Comparison of ENCODE assay signal across 1 cellular context in the genomic region with DNA sequence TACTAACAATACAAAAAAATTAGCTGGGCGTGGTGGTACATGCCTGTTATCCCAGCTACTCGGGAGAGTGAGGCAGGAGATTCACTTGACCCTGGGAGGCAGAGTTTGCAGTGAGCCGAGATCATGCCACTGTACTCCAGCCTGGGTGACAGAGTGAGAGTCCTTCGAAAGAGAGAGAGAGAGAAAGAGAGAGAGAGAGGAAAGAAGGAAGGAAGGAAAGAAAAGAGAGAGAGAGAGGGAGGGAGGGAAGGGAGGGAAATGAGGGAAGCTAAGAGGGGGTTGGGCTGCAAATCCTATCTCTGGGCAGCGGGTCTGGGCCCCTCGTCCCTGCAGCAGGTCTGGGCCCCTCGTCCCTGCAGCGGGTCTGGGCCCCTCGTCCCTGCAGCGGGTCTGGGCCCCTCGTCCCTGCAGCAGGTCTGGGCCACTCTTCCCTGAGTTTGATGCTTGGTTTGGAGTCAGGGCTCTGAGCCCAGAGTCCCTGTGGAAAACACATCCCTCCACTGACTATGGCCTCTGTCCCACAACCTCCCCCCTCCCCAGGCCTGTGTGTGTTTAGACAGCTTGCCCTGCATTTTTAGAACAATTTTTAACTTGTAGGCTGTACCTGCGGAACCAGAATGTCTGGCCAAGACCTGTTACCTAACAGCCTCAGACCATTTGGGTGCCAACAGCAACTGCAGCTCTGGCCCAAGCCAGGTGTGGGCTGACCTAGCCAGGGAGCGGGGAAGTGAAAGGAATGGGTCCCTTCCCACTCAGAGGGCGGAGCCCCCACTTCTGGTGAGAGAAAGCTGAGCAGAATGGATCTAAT.
TF ChIP-seq lines count a peak whose summit lies in the region.

No MANE protein-coding gene starts in this region.

TF ChIP-seq in K562, 482 proteins besides CTCF, POLR2A, EP300 and RAD21 (continued from another document and continues in another):
- no peak for TF ChIP-seq RBM25 (IDR thresholded peaks at IDR 0.05; ENCODE audit: low read depth, low read length, severe bottlenecking)
- TF ChIP-seq, protein P1, sequence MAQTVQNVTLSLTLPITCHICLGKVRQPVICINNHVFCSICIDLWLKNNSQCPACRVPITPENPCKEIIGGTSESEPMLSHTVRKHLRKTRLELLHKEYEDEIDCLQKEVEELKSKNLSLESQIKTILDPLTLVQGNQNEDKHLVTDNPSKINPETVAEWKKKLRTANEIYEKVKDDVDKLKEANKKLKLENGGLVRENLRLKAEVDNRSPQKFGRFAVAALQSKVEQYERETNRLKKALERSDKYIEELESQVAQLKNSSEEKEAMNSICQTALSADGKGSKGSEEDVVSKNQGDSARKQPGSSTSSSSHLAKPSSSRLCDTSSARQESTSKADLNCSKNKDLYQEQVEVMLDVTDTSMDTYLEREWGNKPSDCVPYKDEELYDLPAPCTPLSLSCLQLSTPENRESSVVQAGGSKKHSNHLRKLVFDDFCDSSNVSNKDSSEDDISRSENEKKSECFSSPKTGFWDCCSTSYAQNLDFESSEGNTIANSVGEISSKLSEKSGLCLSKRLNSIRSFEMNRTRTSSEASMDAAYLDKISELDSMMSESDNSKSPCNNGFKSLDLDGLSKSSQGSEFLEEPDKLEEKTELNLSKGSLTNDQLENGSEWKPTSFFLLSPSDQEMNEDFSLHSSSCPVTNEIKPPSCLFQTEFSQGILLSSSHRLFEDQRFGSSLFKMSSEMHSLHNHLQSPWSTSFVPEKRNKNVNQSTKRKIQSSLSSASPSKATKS (CRISPR knock-in tag; IDR thresholded peaks at IDR 0.05) = no peak
- TF ChIP-seq BRD9 (IDR thresholded peaks at IDR 0.05; ENCODE audit: low read depth, partially characterized antibody) = peak; percentile 23
- no peak; the same call in 1 of the 2 replicates for TF ChIP-seq GATAD2B (IDR thresholded peaks at IDR 0.05; ENCODE audit: borderline replicate concordance)
- TF ChIP-seq NCOA2 (IDR thresholded peaks at IDR 0.05; ENCODE audit: partially characterized antibody in 2 of 2) = no peak
- TF ChIP-seq, protein P2, sequence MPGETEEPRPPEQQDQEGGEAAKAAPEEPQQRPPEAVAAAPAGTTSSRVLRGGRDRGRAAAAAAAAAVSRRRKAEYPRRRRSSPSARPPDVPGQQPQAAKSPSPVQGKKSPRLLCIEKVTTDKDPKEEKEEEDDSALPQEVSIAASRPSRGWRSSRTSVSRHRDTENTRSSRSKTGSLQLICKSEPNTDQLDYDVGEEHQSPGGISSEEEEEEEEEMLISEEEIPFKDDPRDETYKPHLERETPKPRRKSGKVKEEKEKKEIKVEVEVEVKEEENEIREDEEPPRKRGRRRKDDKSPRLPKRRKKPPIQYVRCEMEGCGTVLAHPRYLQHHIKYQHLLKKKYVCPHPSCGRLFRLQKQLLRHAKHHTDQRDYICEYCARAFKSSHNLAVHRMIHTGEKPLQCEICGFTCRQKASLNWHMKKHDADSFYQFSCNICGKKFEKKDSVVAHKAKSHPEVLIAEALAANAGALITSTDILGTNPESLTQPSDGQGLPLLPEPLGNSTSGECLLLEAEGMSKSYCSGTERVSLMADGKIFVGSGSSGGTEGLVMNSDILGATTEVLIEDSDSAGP (CRISPR knock-in tag; IDR thresholded peaks at IDR 0.05) = no peak
- TF ChIP-seq, protein P3, sequence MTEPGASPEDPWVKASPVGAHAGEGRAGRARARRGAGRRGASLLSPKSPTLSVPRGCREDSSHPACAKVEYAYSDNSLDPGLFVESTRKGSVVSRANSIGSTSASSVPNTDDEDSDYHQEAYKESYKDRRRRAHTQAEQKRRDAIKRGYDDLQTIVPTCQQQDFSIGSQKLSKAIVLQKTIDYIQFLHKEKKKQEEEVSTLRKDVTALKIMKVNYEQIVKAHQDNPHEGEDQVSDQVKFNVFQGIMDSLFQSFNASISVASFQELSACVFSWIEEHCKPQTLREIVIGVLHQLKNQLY (CRISPR knock-in tag; conservative IDR thresholded peaks at IDR 0.05) = no peak
- no peak for TF ChIP-seq GTF2F1 (IDR thresholded peaks at IDR 0.05; ENCODE audit: low read depth, low read length)
- TF ChIP-seq, protein P4, sequence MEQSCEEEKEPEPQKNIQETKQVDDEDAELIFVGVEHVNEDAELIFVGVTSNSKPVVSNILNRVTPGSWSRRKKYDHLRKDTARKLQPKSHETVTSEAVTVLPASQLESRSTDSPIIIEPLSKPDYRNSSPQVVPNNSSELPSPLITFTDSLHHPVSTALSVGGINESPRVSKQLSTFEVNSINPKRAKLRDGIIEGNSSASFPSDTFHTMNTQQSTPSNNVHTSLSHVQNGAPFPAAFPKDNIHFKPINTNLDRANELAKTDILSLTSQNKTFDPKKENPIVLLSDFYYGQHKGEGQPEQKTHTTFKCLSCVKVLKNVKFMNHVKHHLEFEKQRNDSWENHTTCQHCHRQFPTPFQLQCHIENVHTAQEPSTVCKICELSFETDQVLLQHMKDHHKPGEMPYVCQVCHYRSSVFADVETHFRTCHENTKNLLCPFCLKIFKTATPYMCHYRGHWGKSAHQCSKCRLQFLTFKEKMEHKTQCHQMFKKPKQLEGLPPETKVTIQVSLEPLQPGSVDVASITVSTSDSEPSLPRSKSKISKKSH (CRISPR knock-in tag; IDR thresholded peaks at IDR 0.05) = no peak
- no peak for TF ChIP-seq CEBPB (tag; IDR thresholded peaks at IDR 0.05)
- no peak for TF ChIP-seq MIER1 (IDR thresholded peaks at IDR 0.05; ENCODE audit: low read depth)
- TF ChIP-seq POLR2G (IDR thresholded peaks at IDR 0.05; ENCODE audit: low read depth, low read length) = peak; percentile 62; the same call in 1 of the 2 replicates
- no peak; the same call in 1 of the 2 replicates for TF ChIP-seq GATA2 (CRISPR knock-in tag; IDR thresholded peaks at IDR 0.05)
- no peak for TF ChIP-seq NUFIP1 (IDR thresholded peaks at IDR 0.05; ENCODE audit: partially characterized antibody)
- peak; percentile 5 to 33; a peak in 1 of 4 replicates for TF ChIP-seq TRIM24 (IDR thresholded peaks at IDR 0.05)
- no peak for TF ChIP-seq ARHGAP35 (IDR thresholded peaks at IDR 0.05; ENCODE audit: partially characterized antibody)
- no peak for TF ChIP-seq ZNF165 (CRISPR knock-in tag; IDR thresholded peaks at IDR 0.05; ENCODE audit: borderline replicate concordance)
- 0 out of 4 replicates have a peak, but pooled peaks of 1 of the 2 experiments have one; percentile 39 for TF ChIP-seq FOXA3 (CRISPR knock-in tag; conservative IDR thresholded peaks at IDR 0.05 in 1 of 2, IDR thresholded peaks at IDR 0.05 in 1 of 2)
- no peak for TF ChIP-seq ZNF699 (CRISPR knock-in tag; IDR thresholded peaks at IDR 0.05; ENCODE audit: insufficient replicate concordance)
- TF ChIP-seq, protein P5, sequence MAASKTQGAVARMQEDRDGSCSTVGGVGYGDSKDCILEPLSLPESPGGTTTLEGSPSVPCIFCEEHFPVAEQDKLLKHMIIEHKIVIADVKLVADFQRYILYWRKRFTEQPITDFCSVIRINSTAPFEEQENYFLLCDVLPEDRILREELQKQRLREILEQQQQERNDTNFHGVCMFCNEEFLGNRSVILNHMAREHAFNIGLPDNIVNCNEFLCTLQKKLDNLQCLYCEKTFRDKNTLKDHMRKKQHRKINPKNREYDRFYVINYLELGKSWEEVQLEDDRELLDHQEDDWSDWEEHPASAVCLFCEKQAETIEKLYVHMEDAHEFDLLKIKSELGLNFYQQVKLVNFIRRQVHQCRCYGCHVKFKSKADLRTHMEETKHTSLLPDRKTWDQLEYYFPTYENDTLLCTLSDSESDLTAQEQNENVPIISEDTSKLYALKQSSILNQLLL (CRISPR knock-in tag; IDR thresholded peaks at IDR 0.05; ENCODE audit: borderline replicate concordance) = no peak
- TF ChIP-seq, protein P6, sequence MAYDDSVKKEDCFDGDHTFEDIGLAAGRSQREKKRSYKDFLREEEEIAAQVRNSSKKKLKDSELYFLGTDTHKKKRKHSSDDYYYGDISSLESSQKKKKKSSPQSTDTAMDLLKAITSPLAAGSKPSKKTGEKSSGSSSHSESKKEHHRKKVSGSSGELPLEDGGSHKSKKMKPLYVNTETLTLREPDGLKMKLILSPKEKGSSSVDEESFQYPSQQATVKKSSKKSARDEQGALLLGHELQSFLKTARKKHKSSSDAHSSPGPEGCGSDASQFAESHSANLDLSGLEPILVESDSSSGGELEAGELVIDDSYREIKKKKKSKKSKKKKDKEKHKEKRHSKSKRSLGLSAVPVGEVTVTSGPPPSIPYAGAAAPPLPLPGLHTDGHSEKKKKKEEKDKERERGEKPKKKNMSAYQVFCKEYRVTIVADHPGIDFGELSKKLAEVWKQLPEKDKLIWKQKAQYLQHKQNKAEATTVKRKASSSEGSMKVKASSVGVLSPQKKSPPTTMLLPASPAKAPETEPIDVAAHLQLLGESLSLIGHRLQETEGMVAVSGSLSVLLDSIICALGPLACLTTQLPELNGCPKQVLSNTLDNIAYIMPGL (CRISPR knock-in tag; IDR thresholded peaks at IDR 0.05) = no peak
- TF ChIP-seq, protein P7, sequence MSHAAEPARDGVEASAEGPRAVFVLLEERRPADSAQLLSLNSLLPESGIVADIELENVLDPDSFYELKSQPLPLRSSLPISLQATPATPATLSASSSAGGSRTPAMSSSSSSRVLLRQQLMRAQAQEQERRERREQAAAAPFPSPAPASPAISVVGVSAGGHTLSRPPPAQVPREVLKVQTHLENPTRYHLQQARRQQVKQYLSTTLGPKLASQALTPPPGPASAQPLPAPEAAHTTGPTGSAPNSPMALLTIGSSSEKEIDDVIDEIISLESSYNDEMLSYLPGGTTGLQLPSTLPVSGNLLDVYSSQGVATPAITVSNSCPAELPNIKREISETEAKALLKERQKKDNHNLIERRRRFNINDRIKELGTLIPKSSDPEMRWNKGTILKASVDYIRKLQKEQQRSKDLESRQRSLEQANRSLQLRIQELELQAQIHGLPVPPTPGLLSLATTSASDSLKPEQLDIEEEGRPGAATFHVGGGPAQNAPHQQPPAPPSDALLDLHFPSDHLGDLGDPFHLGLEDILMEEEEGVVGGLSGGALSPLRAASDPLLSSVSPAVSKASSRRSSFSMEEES (CRISPR knock-in tag; IDR thresholded peaks at IDR 0.05) = no peak
- TF ChIP-seq TEAD2 (tag; IDR thresholded peaks at IDR 0.05) = no peak
- TF ChIP-seq YY1 (IDR thresholded peaks at IDR 0.05; ENCODE audit: borderline replicate concordance in 1 of 3, control insufficient read depth in 1 of 3, extremely low read depth in 1 of 3, insufficient read depth in 3 of 3, insufficient read length in 1 of 3, insufficient replicate concordance in 2 of 3, low read depth in 1 of 3, low read length in 2 of 3) = no peak
- TF ChIP-seq TCF7L2 (IDR thresholded peaks at IDR 0.05; ENCODE audit: low read depth, low read length) = no peak
- no peak for TF ChIP-seq NFIC (IDR thresholded peaks at IDR 0.05)
- no peak for TF ChIP-seq MCM5 (IDR thresholded peaks at IDR 0.05; ENCODE audit: low read depth)
- TF ChIP-seq, protein P8, sequence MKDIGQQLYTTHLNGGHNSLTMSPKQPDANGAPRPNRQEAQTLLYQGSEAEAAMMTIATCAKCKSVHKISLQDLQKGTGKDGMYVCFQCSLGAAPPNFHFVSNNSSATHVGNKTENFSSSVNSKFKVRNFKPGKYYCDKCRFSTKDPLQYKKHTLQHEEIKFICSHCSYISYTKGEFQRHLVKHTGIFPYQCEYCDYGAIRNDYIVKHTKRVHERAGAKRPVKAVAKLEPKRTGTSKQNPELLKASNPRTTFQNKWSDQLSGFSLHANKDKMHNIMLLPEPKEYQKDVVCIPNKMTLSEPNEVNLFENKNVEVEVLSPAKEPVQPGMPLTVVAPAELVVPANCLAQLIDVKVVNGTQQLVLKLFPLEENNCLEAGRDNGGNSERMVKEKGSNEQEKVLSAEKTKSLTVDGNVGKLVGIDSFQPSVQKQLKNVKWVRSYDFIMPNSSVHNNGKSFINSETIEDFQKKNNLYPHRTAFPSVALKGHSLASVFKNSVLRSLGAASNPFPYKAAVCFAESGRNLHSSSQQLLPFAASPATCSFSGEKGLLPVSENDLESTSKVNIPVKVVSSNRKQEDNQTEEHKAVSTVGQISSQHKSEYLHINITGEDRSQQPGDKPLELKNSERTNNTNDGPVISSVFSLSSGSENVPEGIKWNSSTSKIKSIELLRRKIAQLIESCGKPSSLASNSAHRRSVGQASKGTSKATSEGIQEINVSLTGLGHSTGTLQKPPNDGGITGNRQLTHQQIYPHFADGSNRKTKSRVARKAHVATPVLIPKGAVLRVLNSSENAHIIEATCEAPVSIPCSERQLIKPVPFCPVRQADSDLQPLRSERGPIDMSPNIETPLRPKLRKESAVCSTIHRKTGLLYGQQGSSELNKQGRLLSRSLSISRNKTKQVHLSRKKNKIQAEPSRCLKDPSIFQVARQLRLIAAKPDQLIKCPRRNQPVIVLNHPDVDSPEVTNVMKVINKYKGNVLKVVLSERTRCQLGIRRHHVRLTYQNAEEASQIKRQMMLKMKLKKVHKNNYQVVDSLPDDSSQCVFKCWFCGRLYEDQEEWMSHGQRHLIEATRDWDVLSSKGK (CRISPR knock-in tag; IDR thresholded peaks at IDR 0.05) = no peak
- TF ChIP-seq TEAD1 (CRISPR knock-in tag; IDR thresholded peaks at IDR 0.05) = no peak
- TF ChIP-seq ZNF76 (CRISPR knock-in tag; IDR thresholded peaks at IDR 0.05; ENCODE audit: borderline replicate concordance) = no peak
- peak; percentile 1; the same call in 1 of the 2 replicates for TF ChIP-seq PTRF (tag; IDR thresholded peaks at IDR 0.05)
- TF ChIP-seq, protein P9, sequence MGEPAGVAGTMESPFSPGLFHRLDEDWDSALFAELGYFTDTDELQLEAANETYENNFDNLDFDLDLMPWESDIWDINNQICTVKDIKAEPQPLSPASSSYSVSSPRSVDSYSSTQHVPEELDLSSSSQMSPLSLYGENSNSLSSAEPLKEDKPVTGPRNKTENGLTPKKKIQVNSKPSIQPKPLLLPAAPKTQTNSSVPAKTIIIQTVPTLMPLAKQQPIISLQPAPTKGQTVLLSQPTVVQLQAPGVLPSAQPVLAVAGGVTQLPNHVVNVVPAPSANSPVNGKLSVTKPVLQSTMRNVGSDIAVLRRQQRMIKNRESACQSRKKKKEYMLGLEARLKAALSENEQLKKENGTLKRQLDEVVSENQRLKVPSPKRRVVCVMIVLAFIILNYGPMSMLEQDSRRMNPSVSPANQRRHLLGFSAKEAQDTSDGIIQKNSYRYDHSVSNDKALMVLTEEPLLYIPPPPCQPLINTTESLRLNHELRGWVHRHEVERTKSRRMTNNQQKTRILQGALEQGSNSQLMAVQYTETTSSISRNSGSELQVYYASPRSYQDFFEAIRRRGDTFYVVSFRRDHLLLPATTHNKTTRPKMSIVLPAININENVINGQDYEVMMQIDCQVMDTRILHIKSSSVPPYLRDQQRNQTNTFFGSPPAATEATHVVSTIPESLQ (CRISPR knock-in tag; IDR thresholded peaks at IDR 0.05) = no peak
- TF ChIP-seq HDAC1 (IDR thresholded peaks at IDR 0.05) = peak in 1 of 2 experiments; percentile 39; a peak in 1 of 4 replicates
- no peak for TF ChIP-seq ZNF408 (CRISPR knock-in tag; IDR thresholded peaks at IDR 0.05; ENCODE audit: low read depth)
- TF ChIP-seq ZBTB7A (IDR thresholded peaks at IDR 0.05; ENCODE audit: borderline replicate concordance, control insufficient read depth, low read depth, low read length) = 0 out of 2 replicates have a peak, but pooled peaks have one; percentile 30
- no peak for TF ChIP-seq SIN3A (IDR thresholded peaks at IDR 0.05; ENCODE audit: borderline replicate concordance in 2 of 2, control insufficient read depth in 1 of 2, low read depth in 2 of 2, low read length in 2 of 2)
- TF ChIP-seq NR1H2 (CRISPR knock-in tag; IDR thresholded peaks at IDR 0.05) = 0 out of 2 replicates have a peak, but pooled peaks have one; percentile 20
- no peak for TF ChIP-seq C11orf30 (IDR thresholded peaks at IDR 0.05; ENCODE audit: low read depth)
- TF ChIP-seq TOE1 (IDR thresholded peaks at IDR 0.05; ENCODE audit: borderline replicate concordance) = no peak
- no peak for TF ChIP-seq TOE1 (CRISPR knock-in tag; IDR thresholded peaks at IDR 0.05; ENCODE audit: borderline replicate concordance, low read depth)
- 0 out of 2 replicates have a peak, but pooled peaks have one; percentile 6 for TF ChIP-seq ZSCAN32 (CRISPR knock-in tag; IDR thresholded peaks at IDR 0.05)
- no peak for TF ChIP-seq SRF (CRISPR knock-in tag; IDR thresholded peaks at IDR 0.05)
- no peak for TF ChIP-seq HDAC6 (IDR thresholded peaks at IDR 0.05; ENCODE audit: low read depth, low read length)
- no peak for TF ChIP-seq NONO (IDR thresholded peaks at IDR 0.05; ENCODE audit: low read depth in 2 of 2, low read length in 1 of 2)
